In the genomic region with DNA sequence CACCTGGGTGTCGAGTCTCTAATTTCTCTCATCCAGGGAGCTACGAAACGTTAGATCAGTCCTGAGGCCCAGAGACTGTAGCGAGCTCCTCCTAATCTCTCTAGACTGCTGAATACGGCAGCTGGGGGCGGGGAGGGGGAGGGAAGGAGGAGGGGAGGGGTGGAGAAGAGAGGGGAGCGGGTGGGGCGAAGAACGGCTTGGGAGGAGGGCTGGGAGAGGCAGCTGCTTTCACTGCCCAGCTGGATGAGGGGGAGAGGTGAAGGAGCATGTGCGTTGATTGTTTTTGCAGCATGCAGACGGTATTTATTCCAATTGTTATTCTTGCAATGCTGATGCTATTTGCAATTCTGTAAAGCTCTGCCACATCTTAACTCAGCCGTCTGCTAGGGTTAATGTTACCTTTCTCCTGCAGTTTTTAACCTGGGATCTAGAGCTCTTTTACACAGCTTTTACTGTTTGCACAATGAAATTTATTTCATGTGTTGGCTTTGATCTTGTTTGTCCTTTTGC, we compare ENCODE assay signal across 8 cellular contexts. TPM values are rescaled to one million over a fixed set of nuclear protein-coding genes. Genes with fewer than 3 reads are reported as not detected.
DNase-seq lines count a peak whose midpoint lies in the region; ATAC-seq and TF ChIP-seq lines count a peak whose summit lies in the region.

No MANE protein-coding gene starts in this region.

- in situ Hi-C loops in transverse colon (cut with MboI; ENCODE audit: low pct_ligation_motif_present in 1 of 4, low pct_unique_long_range_greater_than_20kb in 1 of 4, low sequenced_read_pairs in 3 of 4) = no loop called here

- peak overlapping the region in 5 of 8 donors; percentile 11 to 65 (median 18) for H3K4me3 Mint-ChIP-seq in CD4-positive, alpha-beta memory T cell

- POLR2A ChIA-PET in CD4-positive, alpha-beta memory T cell (lab: Charles Lee; ENCODE audit: partially characterized antibody) = interaction anchor here (1.0 kb wide), 1 partner anchor 110 kb away, joined by 3 read pairs; a partner anchor contains a TSS

- DNase-seq in CD4-positive, alpha-beta memory T cell = no peak
- DNase-seq in NCI-H1436 (lab: John Stamatoyannopoulos, UW) = peak; percentile 70
- peak in 48 of 58 donors; percentile 14 to 82 (median 62) for DNase-seq in anterior cingulate cortex (lab: John Stamatoyannopoulos, UW)
- DNase-seq in iPS-NIHi11 (ENCODE audit: low spot score) = peak; percentile 78
- peak; percentile 9 for DNase-seq in transverse colon
- DNase-seq in SIG-M5 (lab: John Stamatoyannopoulos, UW) = no peak

- H3K27me3 ChIP-seq in CD4-positive, alpha-beta memory T cell (ENCODE audit: insufficient read depth, low read length) = peaks cover 8% of the 10 kb centered on the region
- H3K27me3 ChIP-seq in transverse colon = peaks cover 60% of the 10 kb centered on the region

- peaks cover 2 to 15% (median 6%) of the 10 kb centered on the region in 4 donors for H3K4me1 Mint-ChIP-seq in CD4-positive, alpha-beta memory T cell

- H3K27ac ChIP-seq in CD4-positive, alpha-beta memory T cell (ENCODE audit: low read depth, low read length) = no peak overlapping the region
- H3K27ac ChIP-seq in transverse colon = peak overlapping the region in 1 of 4 donors; percentile 19

- intact Hi-C loops in CD4-positive, alpha-beta memory T cell (cut with micrococcal nuclease) = no loop called here
- intact Hi-C loops in transverse colon (cut with DNase I; ENCODE audit: low total_unique reads) = no loop called here

- no peaks in the 10 kb centered on the region for H3K36me3 ChIP-seq in CD4-positive, alpha-beta memory T cell (ENCODE audit: insufficient read depth, low read length)
- H3K36me3 ChIP-seq in transverse colon = no peaks in the 10 kb centered on the region

- CTCF ChIA-PET in CD4-positive, alpha-beta memory T cell (lab: Charles Lee; ENCODE audit: partially characterized antibody) = interaction anchor here (0.7 kb wide), 1 partner anchor 714 kb away, joined by 3 read pairs; no protein-coding TSS in a partner anchor

- no peak for TF ChIP-seq POLR2A in transverse colon (IDR thresholded peaks at IDR 0.05)

- TF ChIP-seq CTCF in transverse colon (IDR thresholded peaks at IDR 0.05) = no peak

- H3K36me3 Mint-ChIP-seq in CD4-positive, alpha-beta memory T cell = peaks cover 0 to 6% of the 10 kb centered on the region in 2 donors

- H3K4me1 ChIP-seq in CD4-positive, alpha-beta memory T cell (ENCODE audit: insufficient read depth, low read length) = no peaks in the 10 kb centered on the region
- H3K4me1 ChIP-seq in transverse colon = peaks cover 4 to 18% (median 12%) of the 10 kb centered on the region in 4 donors

- no peak overlapping the region for H3K4me3 ChIP-seq in CD4-positive, alpha-beta memory T cell (ENCODE audit: low read length in 2 of 2)
- H3K4me3 ChIP-seq in transverse colon = peak overlapping the region in 3 of 4 donors; percentile 29 to 47 (median 30)

- 7% methylated on average over 12 of the region's 12 CpGs; no CpG with 5 or more reads in 1 of the 2 donors for WGBS in transverse colon (ENCODE audit: low coverage in 1 of 2), 2 donors

- peaks cover 0 to 9% (median 2%) of the 10 kb centered on the region in 8 donors for H3K9me3 Mint-ChIP-seq in CD4-positive, alpha-beta memory T cell

- no peak for TF ChIP-seq EP300 in transverse colon (IDR thresholded peaks at IDR 0.05; ENCODE audit: low read depth)

- peaks cover 35 to 40% of the 10 kb centered on the region in 2 donors for H3K27me3 Mint-ChIP-seq in CD4-positive, alpha-beta memory T cell

- no peak overlapping the region for H3K27ac Mint-ChIP-seq in CD4-positive, alpha-beta memory T cell

- no peaks in the 10 kb centered on the region for H3K9me3 ChIP-seq in CD4-positive, alpha-beta memory T cell (ENCODE audit: control insufficient read depth in 1 of 2, low read length in 2 of 2)
- no peaks in the 10 kb centered on the region for H3K9me3 ChIP-seq in transverse colon

- ATAC-seq in GM19452 (IDR thresholded peaks at IDR 0.05; ENCODE audit: unreplicated experiment) = no peak
- no peak for ATAC-seq in HG02840 (IDR thresholded peaks at IDR 0.05; ENCODE audit: low FRiP score, unreplicated experiment)

RNA-seq across cellular contexts. Expression of a gene that starts 0.8 kb away (rescaled TPM):
- total RNA-seq in CD4-positive, alpha-beta memory T cell = 1 to 10 TPM; 3.6 to 4.3 TPM
- polyA plus RNA-seq in CD4-positive, alpha-beta memory T cell = under 1 TPM; 0.35 to 0.78 TPM
- 1 to 10 TPM in 3 of 4 donors, under 1 TPM in 1; 0.40 to 2.7 (median 1.7) TPM for total RNA-seq in transverse colon

Comparison
In these comparisons a context has a peak if more than half of its experiments do, and no peak if none do; other contexts are left out.
1. DNase-seq: peak in NCI-H1436 (single experiment), anterior cingulate cortex (48 of 58), iPS-NIHi11 (single experiment) and transverse colon (single experiment); none in CD4-positive, alpha-beta memory T cell (0 of 5) and SIG-M5 (single experiment).
2. H3K4me3 ChIP-seq: peak in transverse colon (3 of 4); none in CD4-positive, alpha-beta memory T cell (0 of 2).